In genomic region chr22:39231197-39231950, GRCh38 we compare ENCODE assay signal across 1 cellular context.
TF ChIP-seq lines count a peak whose summit lies in the region.

No MANE protein-coding gene starts in this region.

TF ChIP-seq in GM23338, 12 proteins besides CTCF, POLR2A, EP300 and RAD21 (continued from another document):
- TF ChIP-seq ZNF462 (CRISPR knock-in tag; IDR thresholded peaks at IDR 0.05) (no peak), EZH2 (IDR thresholded peaks at IDR 0.05; ENCODE audit: low read depth, unreplicated experiment) (no peak), JUNB (IDR thresholded peaks at IDR 0.05; ENCODE audit: unreplicated experiment) (no peak), ZNF331 (CRISPR knock-in tag; IDR thresholded peaks at IDR 0.05; ENCODE audit: low read depth) (no peak)
